In genomic region chr6:9978480-9978879, GRCh38 we compare ENCODE assay signal across 33 cellular contexts.
"Had no signal": no experiment of that assay in that cellular context is flagged by ENCODE, and none has a peak within 500 bp of the region (broad histone marks: within the 10 kb centered on the region; RNA-seq: fewer than 3 reads in every experiment).

No MANE protein-coding gene starts in this region.

- H3K27me3 ChIP-seq: ascending aorta, body of pancreas, cardiac muscle cell, SJSA1 had no signal

- H3K4me1 ChIP-seq: ascending aorta, body of pancreas had no signal

- H3K9me3 ChIP-seq: ascending aorta, body of pancreas, SJSA1 had no signal

- H3K36me3 ChIP-seq: ascending aorta, cardiac muscle cell, SJSA1 had no signal

- H3K27ac ChIP-seq: ascending aorta, body of pancreas, cardiac muscle cell had no signal

- H3K4me1 Mint-ChIP-seq: activated naive CD8-positive, alpha-beta T cell treated with anti-CD3 and anti-CD28 coated beads, Interleukin-2, amount 50 U/mL, for 24 hours had no signal

- H3K27ac Mint-ChIP-seq: activated CD8-positive, alpha-beta T cell treated with anti-CD3 and anti-CD28 coated beads, Interleukin-2, amount 10 ng/mL, durations not matched to agents 7 days and 5 days; activated naive CD4-positive, alpha-beta T cell treated with anti-CD3 and anti-CD28 coated beads, Interleukin-2, amount 50 U/mL, for 72 hours; activated naive CD8-positive, alpha-beta T cell treated with anti-CD3 and anti-CD28 coated beads, Interleukin-2, amount 50 U/mL, for 24 hours; T-helper 1 cell treated with Interleukin-12 subunit alpha and Interleukin-12 subunit beta and Interleukin-4 antibody, amounts not matched to agents 30 μg/mL and 1 μg/mL, for 36 hours had no signal

- H3K4me3 ChIP-seq: ascending aorta, body of pancreas, cardiac muscle cell, SJSA1 had no signal

- H3K27me3 Mint-ChIP-seq: activated naive CD8-positive, alpha-beta T cell treated with anti-CD3 and anti-CD28 coated beads, Interleukin-2, amount 50 U/mL, for 24 hours had no signal

- H3K4me3 Mint-ChIP-seq: activated CD8-positive, alpha-beta T cell treated with anti-CD3 and anti-CD28 coated beads, Interleukin-2, amount 10 ng/mL, durations not matched to agents 7 days and 5 days; activated naive CD8-positive, alpha-beta T cell treated with anti-CD3 and anti-CD28 coated beads, Interleukin-2, amount 50 U/mL, for 24 hours; T-helper 1 cell treated with Interleukin-12 subunit alpha and Interleukin-12 subunit beta and Interleukin-4 antibody, amounts not matched to agents 30 μg/mL and 1 μg/mL, for 36 hours had no signal

- DNase-seq: activated CD4-positive, alpha-beta T cell treated with anti-CD3 and anti-CD28 coated beads for 4 hours; activated CD8-positive, alpha-beta memory T cell treated with anti-CD3 and anti-CD28 coated beads, Interleukin-2, amount 50 U/mL, for 48 hours; activated CD8-positive, alpha-beta T cell treated with anti-CD3 and anti-CD28 coated beads, Interleukin-2, amount 10 ng/mL, durations not matched to agents 7 days and 5 days; activated effector memory CD4-positive, alpha-beta T cell treated with Interleukin-2 at 50 U/mL for 16 hours; activated naive CD4-positive, alpha-beta T cell; activated naive CD8-positive, alpha-beta T cell treated with anti-CD3 and anti-CD28 coated beads, Interleukin-2, amount 50 U/mL, for 24 hours; activated T-cell treated with anti-CD3 and anti-CD28 coated beads, Interleukin-2, amount 50 U/mL, for 1 hour; amniotic stem cell; body of pancreas; KG1; NCI-H1092; NCI-H1417 treated with DMSO at 0.1 percent for 48 hours; NCI-H1694; NCI-H2029; NCI-H2107; NCI-H2171 treated with DMSO at 0.1 percent for 48 hours; NCI-H345; NCI-H510A; NCI-H526 treated with DMSO at 0.1 percent for 48 hours; NCI-H82; NK-92 treated with Interleukin-12 subunit alpha and Interleukin-12 subunit beta, amount 100 ng/mL, for 24 hours; OCI-M1; RPMI8226; SHP77; SW 1271 had no signal

- ATAC-seq: activated CD4-positive, CD25-positive, alpha-beta regulatory T cell treated with anti-CD3 and anti-CD28 coated beads, Interleukin-2, amount 50 U/mL, for 24 hours; activated CD8-positive, alpha-beta T cell treated with anti-CD3 and anti-CD28 coated beads, Interleukin-2, amount 10 ng/mL, durations not matched to agents 7 days and 5 days; activated naive CD4-positive, alpha-beta T cell treated with anti-CD3 and anti-CD28 coated beads, Interleukin-2, amount 50 U/mL, for 72 hours; activated naive CD8-positive, alpha-beta T cell treated with anti-CD3 and anti-CD28 coated beads, Interleukin-2, amount 50 U/mL, for 24 hours; body of pancreas; Panc1; SK-N-SH treated with all-trans-retinoic acid at 6 μM for 48 hours had no signal

- H3K9me3 Mint-ChIP-seq: T-helper 1 cell treated with Interleukin-12 subunit alpha and Interleukin-12 subunit beta and Interleukin-4 antibody, amounts not matched to agents 30 μg/mL and 1 μg/mL, for 36 hours had no signal
